15 cellular contexts compared by ENCODE assay signal in genomic region chr5:98934581-98934980, GRCh38. TPM values are rescaled to one million over a fixed set of nuclear protein-coding genes. Genes with fewer than 3 reads are reported as not detected.
DNase-seq lines count a peak whose midpoint lies in the region; ATAC-seq and TF ChIP-seq lines count a peak whose summit lies in the region.
"Had no signal": no experiment of that assay in that cellular context is flagged by ENCODE, and none has a peak within 500 bp of the region (broad histone marks: within the 10 kb centered on the region; RNA-seq: fewer than 3 reads in every experiment).

No MANE protein-coding gene starts in this region.

- no peak for TF ChIP-seq CTCF in fibroblast of the aortic adventitia (IDR thresholded peaks at IDR 0.05; ENCODE audit: insufficient read depth, low read length)
- no peak for TF ChIP-seq CTCF in spleen (IDR thresholded peaks at IDR 0.05 in 8 of 11, conservative IDR thresholded peaks at IDR 0.05 in 3 of 11)
- TF ChIP-seq CTCF in body of pancreas (IDR thresholded peaks at IDR 0.05), result no peak

- peak overlapping the region; percentile 96 for H3K27ac Mint-ChIP-seq in activated naive CD4-positive, alpha-beta T cell treated with anti-CD3 and anti-CD28 coated beads for 36 hours
- peak overlapping the region; percentile 44 to 76 for H3K27ac Mint-ChIP-seq in T-cell
- H3K27ac Mint-ChIP-seq: mesothelial cell of epicardium had no signal

- no peak overlapping the region for H3K4me3 Mint-ChIP-seq in activated naive CD4-positive, alpha-beta T cell treated with anti-CD3 and anti-CD28 coated beads for 36 hours
- peak overlapping the region in 1 of 3 donors; percentile 62 for H3K4me3 Mint-ChIP-seq in T-cell
- H3K4me3 Mint-ChIP-seq: mesothelial cell of epicardium had no signal

- H3K27ac ChIP-seq in spleen (peak overlapping the region; percentile 72 to 100 (median 86)), body of pancreas (peak overlapping the region in 1 of 4 donors; percentile 50)

- no peaks in the 10 kb centered on the region for H3K9me3 Mint-ChIP-seq in activated naive CD4-positive, alpha-beta T cell treated with anti-CD3 and anti-CD28 coated beads for 36 hours
- peaks cover 0 to 4% (median 0%) of the 10 kb centered on the region in 3 donors for H3K9me3 Mint-ChIP-seq in T-cell
- H3K9me3 Mint-ChIP-seq: mesothelial cell of epicardium had no signal

- H3K36me3 Mint-ChIP-seq in activated naive CD4-positive, alpha-beta T cell treated with anti-CD3 and anti-CD28 coated beads for 36 hours (ENCODE audit: low read depth), result peaks cover 7% of the 10 kb centered on the region
- peaks cover 3% of the 10 kb centered on the region for H3K36me3 Mint-ChIP-seq in T-cell
- H3K36me3 Mint-ChIP-seq: mesothelial cell of epicardium had no signal

- POLR2A ChIA-PET in T-cell (lab: Charles Lee), result interaction anchor here (0.6 to 1.5 kb wide), 4 partner anchors 13 to 193 kb away, joined by 3 to 6 read pairs (median 4); no protein-coding TSS in a partner anchor

- H3K27me3 Mint-ChIP-seq in activated naive CD4-positive, alpha-beta T cell treated with anti-CD3 and anti-CD28 coated beads for 36 hours (ENCODE audit: low read depth), result no peaks in the 10 kb centered on the region
- no peaks in the 10 kb centered on the region for H3K27me3 Mint-ChIP-seq in T-cell

- 93 to 100% (median 95%) methylated on average over 1 of the region's 1 CpG for WGBS in spleen, 5 donors
- 85 to 94% methylated on average over 1 of the region's 1 CpG for WGBS in body of pancreas, 2 donors

- intact Hi-C loops in activated naive CD4-positive, alpha-beta T cell treated with anti-CD3 and anti-CD28 coated beads for 36 hours (cut with micrococcal nuclease), result loop anchor here (5.0 to 10.0 kb wide), 2 partner anchors 1390 to 1843 kb away; no protein-coding TSS in a partner anchor
- intact Hi-C loops in spleen (cut with DNase I; ENCODE audit: low total_unique reads), result no loop called here
- intact Hi-C loops in body of pancreas (cut with DNase I), result no loop called here

- peaks cover 82% of the 10 kb centered on the region for H3K4me1 Mint-ChIP-seq in activated naive CD4-positive, alpha-beta T cell treated with anti-CD3 and anti-CD28 coated beads for 36 hours (ENCODE audit: low read depth)
- peaks cover 59 to 87% (median 83%) of the 10 kb centered on the region in 3 donors for H3K4me1 Mint-ChIP-seq in T-cell

- H3K9me3 ChIP-seq in spleen (no peaks in the 10 kb centered on the region), body of pancreas (no peaks in the 10 kb centered on the region)

- DNase-seq in activated naive CD4-positive, alpha-beta T cell treated with anti-CD3 and anti-CD28 coated beads for 36 hours, result no peak
- DNase-seq in activated naive CD4-positive, alpha-beta T cell treated with anti-CD3 and anti-CD28 coated beads, Interleukin-2, amount 50 U/mL, for 16 hours, result no peak
- no peak for DNase-seq in T-cell
- peak; percentile 9 for DNase-seq in fibroblast of the aortic adventitia (ENCODE audit: low read depth)
- no peak for DNase-seq in spleen
- DNase-seq in body of pancreas, result no peak
- DNase-seq: DMS79 treated with DMSO at 0.1 percent for 48 hours; NCI-H1092; NCI-H510A; posterior cingulate gyrus; stimulated activated CD4-positive, alpha-beta T cell treated with anti-CD3 and anti-CD28 coated beads, Interleukin-2, amount 100 ng/mL, for 24 hours; T1000 had no signal

- H3K27me3 ChIP-seq in spleen (replicated peaks in 1 of 7) (no peaks in the 10 kb centered on the region), body of pancreas (no peaks in the 10 kb centered on the region)

- H3K4me3 ChIP-seq in fibroblast of the aortic adventitia (ENCODE audit: low read depth, low read length) (no peak overlapping the region), spleen (peak overlapping the region in 1 of 8 donors; percentile 4), body of pancreas (no peak overlapping the region)

- H3K4me1 ChIP-seq in spleen (peaks cover 21 to 85% (median 67%) of the 10 kb centered on the region in 6 donors), body of pancreas (peaks cover 38% of the 10 kb centered on the region)

- CTCF ChIA-PET in activated naive CD4-positive, alpha-beta T cell treated with anti-CD3 and anti-CD28 coated beads for 36 hours (lab: Charles Lee), result interaction anchor here (1.3 kb wide), 1 partner anchor 98 kb away, joined by 3 read pairs; no protein-coding TSS in a partner anchor
- CTCF ChIA-PET in T-cell (lab: Charles Lee), result interaction anchor here (0.6 to 1.7 kb wide), 5 partner anchors 8 to 1784 kb away, joined by 3 to 5 read pairs (median 5); no protein-coding TSS in a partner anchor

- ATAC-seq in T-cell (replicated peaks in 1 of 4) (no peak), HG03442 (IDR thresholded peaks at IDR 0.05; ENCODE audit: unreplicated experiment) (no peak), body of pancreas (no peak), HG02938 (IDR thresholded peaks at IDR 0.05; ENCODE audit: unreplicated experiment) (no peak)

- H3K36me3 ChIP-seq in spleen (no peaks in the 10 kb centered on the region), body of pancreas (replicated peaks in 1 of 2; ENCODE audit: insufficient read depth in 1 of 2, low read depth in 2 of 2) (no peaks in the 10 kb centered on the region)

- TF ChIP-seq POLR2A in spleen (IDR thresholded peaks at IDR 0.05) (no peak), body of pancreas (IDR thresholded peaks at IDR 0.05) (no peak)

RNA-seq across cellular contexts. Expression of gene CHD1, which starts 5.8 kb away (rescaled TPM):
- total RNA-seq in activated naive CD4-positive, alpha-beta T cell treated with anti-CD3 and anti-CD28 coated beads for 36 hours, result 10 to 100 TPM; 50.5 to 52.1 TPM
- total RNA-seq in T-cell, result 100 to 1,000 TPM in 2 of 5 donors, 10 to 100 TPM in 3; 61.5 to 150 (median 64.9) TPM
- 44.4 and 45.2 TPM in 2 replicates for total RNA-seq in fibroblast of the aortic adventitia (ENCODE audit: low replicate concordance)
- 100 to 1,000 TPM in 2 of 7 donors, 10 to 100 TPM in 5; 58.8 to 118 (median 75.8) TPM for total RNA-seq in spleen
- polyA plus RNA-seq in spleen, result 10 to 100 TPM; 17.3 to 33.3 (median 20.5) TPM
- 10 to 100 TPM; 29.7 to 40.0 TPM for total RNA-seq in body of pancreas
